8 cellular contexts compared by ENCODE assay signal in the genomic region with DNA sequence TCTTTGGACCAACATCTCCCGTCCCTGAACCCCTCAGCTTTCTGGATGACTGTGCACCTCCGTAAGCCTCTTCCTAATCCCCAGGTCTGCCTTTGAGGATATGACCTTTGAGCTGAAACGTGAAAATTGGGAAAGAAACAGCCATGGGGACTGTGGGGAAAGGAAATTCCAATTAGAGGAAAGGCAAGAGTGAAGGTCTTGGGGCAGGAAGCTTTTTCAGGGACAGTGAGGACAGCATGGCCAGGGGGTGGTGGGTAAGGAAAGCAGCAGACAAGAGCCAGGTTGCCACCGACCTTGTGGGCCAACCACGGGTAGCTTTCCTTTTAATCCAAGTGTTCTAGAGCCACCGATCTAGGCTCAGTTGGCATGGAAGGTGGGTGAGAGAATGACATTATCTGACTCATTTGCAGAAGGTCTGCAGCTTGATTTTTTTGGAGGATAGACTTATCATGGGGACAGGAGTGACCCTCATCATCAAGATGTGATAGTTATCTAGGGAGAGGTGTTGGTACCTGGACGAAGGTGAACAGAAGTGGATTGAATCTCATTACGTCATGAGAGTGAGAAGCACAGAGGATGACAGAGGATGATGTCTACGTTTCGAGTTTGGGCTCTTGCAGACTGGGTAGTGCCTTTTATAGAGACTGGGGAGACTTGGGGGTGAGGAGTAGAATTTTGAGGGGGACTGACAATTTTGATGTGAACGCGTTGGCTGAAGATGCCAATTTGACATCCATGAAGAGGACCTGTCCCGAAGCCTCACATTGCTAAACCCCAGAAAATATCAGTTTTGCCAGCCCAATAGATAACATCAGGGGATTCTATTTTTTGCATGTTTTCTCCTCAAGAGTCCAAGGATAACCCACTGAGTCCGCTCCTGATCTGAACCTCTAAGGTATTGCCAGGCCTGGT.
"Had no signal": no experiment of that assay in that cellular context is flagged by ENCODE, and none has a peak within 500 bp of the region (broad histone marks: within the 10 kb centered on the region; RNA-seq: fewer than 3 reads in every experiment).

No MANE protein-coding gene starts in this region.

- H3K27ac ChIP-seq: GM23248 had no signal

- DNase-seq: GM23248, GOT3, H7, HFFc6 had no signal

- FAIRE-seq: HTR-8/SVneo had no signal

- H3K4me1 Mint-ChIP-seq: IgD-negative memory B cell had no signal

- H3K4me1 ChIP-seq: HAP-1 had no signal

- H3K27ac Mint-ChIP-seq: HFFc6, IgD-negative memory B cell had no signal

- H3K4me3 ChIP-seq: GM23248, HAP-1 had no signal

- H3K4me3 Mint-ChIP-seq: HFFc6 had no signal

- ATAC-seq: HCT116 had no signal

- H3K9ac ChIP-seq: GM23248 had no signal

- H3K36me3 ChIP-seq: HAP-1 had no signal
